Comparison of ENCODE assay signal across 19 cellular contexts in the genomic region with DNA sequence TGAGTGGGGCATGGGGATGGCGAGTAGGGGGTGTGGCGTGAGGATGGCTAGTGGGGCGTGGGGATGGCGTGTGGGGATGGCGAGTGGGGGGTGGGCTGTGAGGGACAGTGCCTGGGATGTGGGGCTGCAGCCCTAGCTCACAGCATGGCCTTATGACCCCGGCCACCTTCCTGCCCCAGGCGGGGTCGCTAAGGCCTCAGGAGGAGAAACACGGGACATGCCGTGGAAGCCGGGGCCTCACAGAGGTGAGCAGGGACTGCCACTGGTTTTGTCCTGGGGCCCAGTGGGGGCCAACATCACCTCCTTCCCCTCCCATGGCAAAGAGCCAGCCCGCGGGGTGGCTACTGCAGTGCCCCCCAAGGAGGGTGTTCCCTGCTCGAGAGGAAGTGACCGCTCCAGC. TPM values are rescaled to one million over a fixed set of nuclear protein-coding genes. Genes with fewer than 3 reads are reported as not detected.
"Had no signal": no experiment of that assay in that cellular context is flagged by ENCODE, and none has a peak within 500 bp of the region (broad histone marks: within the 10 kb centered on the region; RNA-seq: fewer than 3 reads in every experiment).

No MANE protein-coding gene starts in this region.

- H3K36me3 Mint-ChIP-seq: naive B cell, WTC11 had no signal

- H3K4me1 Mint-ChIP-seq: activated CD8-positive, alpha-beta memory T cell treated with anti-CD3 and anti-CD28 coated beads, Interleukin-2, amount 10 ng/mL, durations not matched to agents 7 days and 5 days; naive B cell had no signal

- ATAC-seq: activated CD8-positive, alpha-beta memory T cell treated with anti-CD3 and anti-CD28 coated beads, Interleukin-2, amount 10 ng/mL, durations not matched to agents 7 days and 5 days; gastroesophageal sphincter; left lung; pancreas; WTC11 had no signal

- H3K4me3 ChIP-seq: gastroesophageal sphincter, hepatocyte, left lung, pancreas, transverse colon had no signal

- FAIRE-seq: endometrium, pancreas, TTC549 had no signal

- H3K36me3 ChIP-seq: gastroesophageal sphincter, left lung, pancreas, transverse colon had no signal

- H3K27ac Mint-ChIP-seq: activated CD8-positive, alpha-beta memory T cell treated with anti-CD3 and anti-CD28 coated beads, Interleukin-2, amount 10 ng/mL, durations not matched to agents 7 days and 5 days; WTC11 had no signal

- H3K9me3 Mint-ChIP-seq: WTC11 had no signal

- H3K9me3 ChIP-seq: gastroesophageal sphincter, left lung, pancreas, transverse colon had no signal

- H3K27ac ChIP-seq: gastroesophageal sphincter, left lung, pancreas, transverse colon had no signal

- DNase-seq: activated CD8-positive, alpha-beta memory T cell treated with anti-CD3 and anti-CD28 coated beads, Interleukin-2, amount 10 ng/mL, durations not matched to agents 7 days and 5 days; activated naive CD4-positive, alpha-beta T cell; activated T-cell treated with anti-CD3 and anti-CD28 coated beads, Interleukin-2, amount 50 U/mL, for 48 hours; islet precursor cell; naive B cell; stimulated activated CD4-positive, alpha-beta T cell treated with anti-CD3 and anti-CD28 coated beads, Interleukin-1b, Interleukin-23, amount 100 ng/mL, for 48 hours; T-helper 2 cell; transverse colon had no signal

- H3K4me3 Mint-ChIP-seq: activated CD8-positive, alpha-beta memory T cell treated with anti-CD3 and anti-CD28 coated beads, Interleukin-2, amount 10 ng/mL, durations not matched to agents 7 days and 5 days; naive B cell; WTC11 had no signal

RNA-seq across cellular contexts. Expression of gene F7, which starts 1.1 kb away (rescaled TPM):
- total RNA-seq: activated CD8-positive, alpha-beta memory T cell treated with anti-CD3 and anti-CD28 coated beads, Interleukin-2, amount 10 ng/mL, durations not matched to agents 7 days and 5 days; left lung; transverse colon had no signal

RNA-seq across cellular contexts. Expression of gene F10, which starts 15.9 kb away (rescaled TPM):
- total RNA-seq: activated CD8-positive, alpha-beta memory T cell treated with anti-CD3 and anti-CD28 coated beads, Interleukin-2, amount 10 ng/mL, durations not matched to agents 7 days and 5 days; mononuclear cell had no signal

RNA-seq across cellular contexts. Expression of gene PROZ, which starts 51.8 kb away (rescaled TPM):
- total RNA-seq: activated CD8-positive, alpha-beta memory T cell treated with anti-CD3 and anti-CD28 coated beads, Interleukin-2, amount 10 ng/mL, durations not matched to agents 7 days and 5 days; gastroesophageal sphincter; left lung; pancreas; subcutaneous adipose tissue; transverse colon; WTC11 had no signal
- polyA plus RNA-seq: adipose tissue, esophagus had no signal
